In genomic region chr18:4016391-4017049, GRCh38 we compare ENCODE assay signal across 1 cellular context.
TF ChIP-seq lines count a peak whose summit lies in the region.

No MANE protein-coding gene starts in this region.

TF ChIP-seq in GM23338, 12 proteins besides CTCF, POLR2A, EP300 and RAD21:
- TF ChIP-seq, protein P1, sequence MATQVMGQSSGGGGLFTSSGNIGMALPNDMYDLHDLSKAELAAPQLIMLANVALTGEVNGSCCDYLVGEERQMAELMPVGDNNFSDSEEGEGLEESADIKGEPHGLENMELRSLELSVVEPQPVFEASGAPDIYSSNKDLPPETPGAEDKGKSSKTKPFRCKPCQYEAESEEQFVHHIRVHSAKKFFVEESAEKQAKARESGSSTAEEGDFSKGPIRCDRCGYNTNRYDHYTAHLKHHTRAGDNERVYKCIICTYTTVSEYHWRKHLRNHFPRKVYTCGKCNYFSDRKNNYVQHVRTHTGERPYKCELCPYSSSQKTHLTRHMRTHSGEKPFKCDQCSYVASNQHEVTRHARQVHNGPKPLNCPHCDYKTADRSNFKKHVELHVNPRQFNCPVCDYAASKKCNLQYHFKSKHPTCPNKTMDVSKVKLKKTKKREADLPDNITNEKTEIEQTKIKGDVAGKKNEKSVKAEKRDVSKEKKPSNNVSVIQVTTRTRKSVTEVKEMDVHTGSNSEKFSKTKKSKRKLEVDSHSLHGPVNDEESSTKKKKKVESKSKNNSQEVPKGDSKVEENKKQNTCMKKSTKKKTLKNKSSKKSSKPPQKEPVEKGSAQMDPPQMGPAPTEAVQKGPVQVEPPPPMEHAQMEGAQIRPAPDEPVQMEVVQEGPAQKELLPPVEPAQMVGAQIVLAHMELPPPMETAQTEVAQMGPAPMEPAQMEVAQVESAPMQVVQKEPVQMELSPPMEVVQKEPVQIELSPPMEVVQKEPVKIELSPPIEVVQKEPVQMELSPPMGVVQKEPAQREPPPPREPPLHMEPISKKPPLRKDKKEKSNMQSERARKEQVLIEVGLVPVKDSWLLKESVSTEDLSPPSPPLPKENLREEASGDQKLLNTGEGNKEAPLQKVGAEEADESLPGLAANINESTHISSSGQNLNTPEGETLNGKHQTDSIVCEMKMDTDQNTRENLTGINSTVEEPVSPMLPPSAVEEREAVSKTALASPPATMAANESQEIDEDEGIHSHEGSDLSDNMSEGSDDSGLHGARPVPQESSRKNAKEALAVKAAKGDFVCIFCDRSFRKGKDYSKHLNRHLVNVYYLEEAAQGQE (IDR thresholded peaks at IDR 0.05; ENCODE audit: unreplicated experiment) = no peak
- TF ChIP-seq POLR2AphosphoS5 (IDR thresholded peaks at IDR 0.05; ENCODE audit: low read depth) = no peak
- no peak for TF ChIP-seq EZH2phosphoT487 (IDR thresholded peaks at IDR 0.05; ENCODE audit: unreplicated experiment)
- TF ChIP-seq CREB1 (CRISPR knock-in tag; IDR thresholded peaks at IDR 0.05; ENCODE audit: low read depth) = no peak
- no peak for TF ChIP-seq STAT1 (IDR thresholded peaks at IDR 0.05; ENCODE audit: unreplicated experiment)
- TF ChIP-seq, protein P2, sequence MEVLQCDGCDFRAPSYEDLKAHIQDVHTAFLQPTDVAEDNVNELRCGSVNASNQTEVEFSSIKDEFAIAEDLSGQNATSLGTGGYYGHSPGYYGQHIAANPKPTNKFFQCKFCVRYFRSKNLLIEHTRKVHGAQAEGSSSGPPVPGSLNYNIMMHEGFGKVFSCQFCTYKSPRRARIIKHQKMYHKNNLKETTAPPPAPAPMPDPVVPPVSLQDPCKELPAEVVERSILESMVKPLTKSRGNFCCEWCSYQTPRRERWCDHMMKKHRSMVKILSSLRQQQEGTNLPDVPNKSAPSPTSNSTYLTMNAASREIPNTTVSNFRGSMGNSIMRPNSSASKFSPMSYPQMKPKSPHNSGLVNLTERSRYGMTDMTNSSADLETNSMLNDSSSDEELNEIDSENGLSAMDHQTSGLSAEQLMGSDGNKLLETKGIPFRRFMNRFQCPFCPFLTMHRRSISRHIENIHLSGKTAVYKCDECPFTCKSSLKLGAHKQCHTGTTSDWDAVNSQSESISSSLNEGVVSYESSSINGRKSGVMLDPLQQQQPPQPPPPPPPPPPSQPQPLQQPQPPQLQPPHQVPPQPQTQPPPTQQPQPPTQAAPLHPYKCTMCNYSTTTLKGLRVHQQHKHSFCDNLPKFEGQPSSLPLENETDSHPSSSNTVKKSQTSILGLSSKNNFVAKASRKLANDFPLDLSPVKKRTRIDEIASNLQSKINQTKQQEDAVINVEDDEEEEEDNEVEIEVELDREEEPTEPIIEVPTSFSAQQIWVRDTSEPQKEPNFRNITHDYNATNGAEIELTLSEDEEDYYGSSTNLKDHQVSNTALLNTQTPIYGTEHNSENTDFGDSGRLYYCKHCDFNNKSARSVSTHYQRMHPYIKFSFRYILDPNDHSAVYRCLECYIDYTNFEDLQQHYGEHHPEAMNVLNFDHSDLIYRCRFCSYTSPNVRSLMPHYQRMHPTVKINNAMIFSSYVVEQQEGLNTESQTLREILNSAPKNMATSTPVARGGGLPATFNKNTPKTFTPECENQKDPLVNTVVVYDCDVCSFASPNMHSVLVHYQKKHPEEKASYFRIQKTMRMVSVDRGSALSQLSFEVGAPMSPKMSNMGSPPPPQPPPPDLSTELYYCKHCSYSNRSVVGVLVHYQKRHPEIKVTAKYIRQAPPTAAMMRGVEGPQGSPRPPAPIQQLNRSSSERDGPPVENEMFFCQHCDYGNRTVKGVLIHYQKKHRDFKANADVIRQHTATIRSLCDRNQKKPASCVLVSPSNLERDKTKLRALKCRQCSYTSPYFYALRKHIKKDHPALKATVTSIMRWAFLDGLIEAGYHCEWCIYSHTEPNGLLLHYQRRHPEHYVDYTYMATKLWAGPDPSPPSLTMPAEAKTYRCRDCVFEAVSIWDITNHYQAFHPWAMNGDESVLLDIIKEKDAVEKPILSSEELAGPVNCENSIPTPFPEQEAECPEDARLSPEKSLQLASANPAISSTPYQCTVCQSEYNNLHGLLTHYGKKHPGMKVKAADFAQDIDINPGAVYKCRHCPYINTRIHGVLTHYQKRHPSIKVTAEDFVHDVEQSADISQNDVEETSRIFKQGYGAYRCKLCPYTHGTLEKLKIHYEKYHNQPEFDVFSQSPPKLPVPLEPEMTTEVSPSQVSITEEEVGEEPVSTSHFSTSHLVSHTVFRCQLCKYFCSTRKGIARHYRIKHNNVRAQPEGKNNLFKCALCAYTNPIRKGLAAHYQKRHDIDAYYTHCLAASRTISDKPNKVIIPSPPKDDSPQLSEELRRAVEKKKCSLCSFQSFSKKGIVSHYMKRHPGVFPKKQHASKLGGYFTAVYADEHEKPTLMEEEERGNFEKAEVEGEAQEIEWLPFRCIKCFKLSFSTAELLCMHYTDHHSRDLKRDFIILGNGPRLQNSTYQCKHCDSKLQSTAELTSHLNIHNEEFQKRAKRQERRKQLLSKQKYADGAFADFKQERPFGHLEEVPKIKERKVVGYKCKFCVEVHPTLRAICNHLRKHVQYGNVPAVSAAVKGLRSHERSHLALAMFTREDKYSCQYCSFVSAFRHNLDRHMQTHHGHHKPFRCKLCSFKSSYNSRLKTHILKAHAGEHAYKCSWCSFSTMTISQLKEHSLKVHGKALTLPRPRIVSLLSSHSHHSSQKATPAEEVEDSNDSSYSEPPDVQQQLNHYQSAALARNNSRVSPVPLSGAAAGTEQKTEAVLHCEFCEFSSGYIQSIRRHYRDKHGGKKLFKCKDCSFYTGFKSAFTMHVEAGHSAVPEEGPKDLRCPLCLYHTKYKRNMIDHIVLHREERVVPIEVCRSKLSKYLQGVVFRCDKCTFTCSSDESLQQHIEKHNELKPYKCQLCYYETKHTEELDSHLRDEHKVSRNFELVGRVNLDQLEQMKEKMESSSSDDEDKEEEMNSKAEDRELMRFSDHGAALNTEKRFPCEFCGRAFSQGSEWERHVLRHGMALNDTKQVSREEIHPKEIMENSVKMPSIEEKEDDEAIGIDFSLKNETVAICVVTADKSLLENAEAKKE (CRISPR knock-in tag; IDR thresholded peaks at IDR 0.05) = no peak
